Comparison of ENCODE assay signal across 8 cellular contexts in the genomic region with DNA sequence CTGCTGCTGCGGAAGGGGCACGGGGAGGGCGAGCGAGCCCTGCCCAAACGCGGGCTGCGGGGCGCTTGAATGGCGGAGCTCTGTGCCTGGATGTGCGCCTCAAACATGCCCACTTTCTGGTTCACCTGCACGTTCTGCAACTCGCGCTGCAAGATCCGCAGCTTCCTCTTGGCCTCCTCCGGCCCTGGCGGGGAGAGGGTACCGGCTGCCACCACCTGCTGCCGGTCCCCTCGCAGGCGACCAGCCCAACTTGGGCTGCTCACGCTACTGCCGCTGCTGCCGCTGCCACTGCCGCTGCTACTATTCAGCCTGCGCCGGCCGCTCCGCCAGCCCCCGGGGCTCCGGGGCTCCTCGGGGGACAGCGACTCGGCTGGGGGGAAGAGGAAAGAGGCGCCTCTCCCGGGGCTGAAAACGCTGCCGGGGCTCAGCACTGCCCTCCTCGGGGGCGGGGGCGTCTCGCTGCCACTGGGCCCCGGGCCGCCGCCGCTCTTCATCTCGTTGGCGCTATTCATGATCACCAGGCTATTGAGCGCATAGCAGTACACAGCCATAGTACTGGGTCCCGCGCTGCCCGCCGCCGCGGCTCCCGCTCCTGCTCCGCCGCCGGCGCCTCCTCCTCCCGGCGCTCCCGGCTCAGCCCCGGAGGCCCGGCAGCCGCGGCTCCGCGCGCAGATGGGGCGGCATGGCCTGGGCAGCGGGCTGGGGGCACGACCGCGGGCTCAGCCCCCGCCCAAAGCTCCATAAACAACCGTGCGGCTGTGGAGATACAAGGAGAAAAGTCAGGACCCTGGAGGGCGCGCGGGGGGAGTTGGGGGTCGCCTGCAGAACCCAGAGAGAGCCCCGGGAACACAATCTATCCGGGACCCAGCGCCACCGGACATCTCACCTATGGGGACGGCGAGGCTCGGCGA. TPM values are rescaled to one million over a fixed set of nuclear protein-coding genes. Genes with fewer than 3 reads are reported as not detected.
DNase-seq lines count a peak whose midpoint lies in the region; ATAC-seq and TF ChIP-seq lines count a peak whose summit lies in the region.

No MANE protein-coding gene starts in this region.

- H3K27ac ChIP-seq in SK-N-SH (ENCODE audit: low read depth in 2 of 2, low read length in 1 of 2): no peak overlapping the region

- H2AFZ ChIP-seq in SK-N-SH (ENCODE audit: low read depth): peak overlapping the region; percentile 100; the same call in 1 of the 2 replicates

- peak overlapping the region; percentile 70; the same call in 1 of the 2 replicates for H3K9ac ChIP-seq in SK-N-SH

- no peaks in the 10 kb centered on the region for H3K9me3 ChIP-seq in SK-N-SH

- no peaks in the 10 kb centered on the region for H3K27me3 ChIP-seq in SK-N-SH (ENCODE audit: insufficient read depth)

- H3K9me2 ChIP-seq in SK-N-SH: no peaks in the 10 kb centered on the region

- POLR2A ChIA-PET in SK-N-SH (lab: Yijun Ruan, JAX): interaction anchor here (0.6 kb wide), 1 partner anchor 62 kb away, joined by 3 read pairs; no protein-coding TSS in a partner anchor

- TF ChIP-seq RAD21 in SK-N-SH (IDR thresholded peaks at IDR 0.05; ENCODE audit: low read length): no peak

- 65% methylated on average over 29 of the region's 89 CpGs for WGBS in SK-N-SH (ENCODE audit: low lambda C conversion rate)

- DNase-seq in NCI-H524 (lab: John Stamatoyannopoulos, UW): peak; percentile 47 to 58
- DNase-seq in NCI-H524 treated with DMSO at 0.1 percent for 48 hours (lab: John Stamatoyannopoulos, UW): no peak
- peak; percentile 80 for DNase-seq in SK-N-SH
- peak; percentile 47 for DNase-seq in astrocyte of the spinal cord (ENCODE audit: low read depth, low spot score)
- DNase-seq in retinal pigment epithelial cell (ENCODE audit: low read depth): no peak
- no peak for DNase-seq in SK-N-DZ (ENCODE audit: low spot score)

- peaks cover 4 to 13% of the 10 kb centered on the region in 2 experiments; a peak in 3 of 4 replicates for H3K4me1 ChIP-seq in SK-N-SH (ENCODE audit: control insufficient read depth in 1 of 2, insufficient read depth in 2 of 2, low read depth in 1 of 2, low read length in 1 of 2)

- CTCF ChIA-PET in SK-N-SH (lab: Yijun Ruan, JAX): interaction anchor here (0.6 to 3.1 kb wide), 5 partner anchors 29 to 103 kb away, joined by 3 to 13 read pairs (median 4); no protein-coding TSS in a partner anchor

- TF ChIP-seq CTCF in SK-N-SH (IDR thresholded peaks at IDR 0.05) (no peak), astrocyte of the spinal cord (IDR thresholded peaks at IDR 0.05; ENCODE audit: low read depth, low read length) (no peak), retinal pigment epithelial cell (conservative IDR thresholded peaks at IDR 0.05; ENCODE audit: low read depth, low read length) (no peak)

- H4K20me1 ChIP-seq in SK-N-SH (ENCODE audit: insufficient read depth): no peaks in the 10 kb centered on the region

- H3K4me3 ChIP-seq in SK-N-SH (ENCODE audit: low read depth in 2 of 2, low read length in 1 of 2): peak overlapping the region; percentile 65 to 80
- peak overlapping the region; percentile 57 for H3K4me3 ChIP-seq in astrocyte of the spinal cord (ENCODE audit: low read depth, low read length)
- peak overlapping the region; percentile 35 for H3K4me3 ChIP-seq in iPS-11a (ENCODE audit: low read depth, low read length)
- peak overlapping the region; percentile 65 for H3K4me3 ChIP-seq in retinal pigment epithelial cell (ENCODE audit: low read length)

- ATAC-seq in HG02938 (IDR thresholded peaks at IDR 0.05; ENCODE audit: unreplicated experiment): peak; percentile 36

- H3F3A ChIP-seq in SK-N-SH (replicated peaks; ENCODE audit: insufficient read depth): no peaks in the 10 kb centered on the region

- peak overlapping the region; percentile 99 for H3K4me2 ChIP-seq in SK-N-SH

- H3K79me2 ChIP-seq in SK-N-SH (ENCODE audit: insufficient read depth): no peaks in the 10 kb centered on the region

- in situ Hi-C loops in astrocyte of the spinal cord (cut with HindIII; ENCODE audit: low sequenced_read_pairs): no loop called here

- H3K36me3 ChIP-seq in SK-N-SH (replicated peaks in 1 of 2; ENCODE audit: control insufficient read depth in 1 of 2, insufficient read depth in 2 of 2, low read length in 1 of 2): peaks cover 0 to 9% of the 10 kb centered on the region in 2 experiments

- TF ChIP-seq EP300 in SK-N-SH (IDR thresholded peaks at IDR 0.05; ENCODE audit: borderline replicate concordance in 1 of 2, low read depth in 1 of 2, low read length in 1 of 2): no peak

TF ChIP-seq in SK-N-SH, 30 proteins besides CTCF, POLR2A, EP300 and RAD21:
- TF ChIP-seq REST (IDR thresholded peaks at IDR 0.05; ENCODE audit: low read depth, low read length) (peak; percentile 16; the same call in 1 of the 2 replicates), MEF2A (IDR thresholded peaks at IDR 0.05; ENCODE audit: borderline replicate concordance, low read depth) (no peak), FOXM1 (IDR thresholded peaks at IDR 0.05; ENCODE audit: low read depth) (no peak), SMC3 (IDR thresholded peaks at IDR 0.05; ENCODE audit: low read depth, low read length) (no peak), GABPA (IDR thresholded peaks at IDR 0.05; ENCODE audit: low read depth) (no peak), CHD2 (IDR thresholded peaks at IDR 0.05; ENCODE audit: low read length, partially characterized antibody) (no peak), RXRA (IDR thresholded peaks at IDR 0.05; ENCODE audit: borderline replicate concordance, low read depth) (no peak)
- TF ChIP-seq, protein P1, sequence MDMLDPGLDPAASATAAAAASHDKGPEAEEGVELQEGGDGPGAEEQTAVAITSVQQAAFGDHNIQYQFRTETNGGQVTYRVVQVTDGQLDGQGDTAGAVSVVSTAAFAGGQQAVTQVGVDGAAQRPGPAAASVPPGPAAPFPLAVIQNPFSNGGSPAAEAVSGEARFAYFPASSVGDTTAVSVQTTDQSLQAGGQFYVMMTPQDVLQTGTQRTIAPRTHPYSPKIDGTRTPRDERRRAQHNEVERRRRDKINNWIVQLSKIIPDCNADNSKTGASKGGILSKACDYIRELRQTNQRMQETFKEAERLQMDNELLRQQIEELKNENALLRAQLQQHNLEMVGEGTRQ (IDR thresholded peaks at IDR 0.05; ENCODE audit: borderline replicate concordance, low read depth, low read length): no peak
TF ChIP-seq in SK-N-SH: peak in this region for 1.

RNA-seq across cellular contexts. Expression of gene ITPKB, which starts 1.9 kb away (rescaled TPM):
- 1.8 and 2.4 TPM in 2 replicates for polyA plus RNA-seq in SK-N-SH (2012; rRNA removed)
- polyA plus RNA-seq in SK-N-SH (2012; cell fraction: cytosol; rRNA removed): 1.0 and 1.7 TPM in 2 replicates
- 3.5 and 3.6 TPM in 2 replicates for polyA plus RNA-seq in SK-N-SH (2012; cell fraction: nucleus; rRNA removed)
- polyA plus RNA-seq in SK-N-DZ (2014; cell fraction: cytosol; rRNA removed): not detected in 2 replicates
- polyA plus RNA-seq in SK-N-DZ (2014; cell fraction: nucleus; rRNA removed): not detected in 2 replicates

Comparison
In these comparisons a context has a peak if more than half of its experiments do, and no peak if none do; other contexts are left out.
1. DNase-seq: peak in NCI-H524 (2 of 2), SK-N-SH (single experiment) and astrocyte of the spinal cord (single experiment); none in NCI-H524 treated with DMSO at 0.1 percent for 48 hours (single experiment), retinal pigment epithelial cell (single experiment) and SK-N-DZ (single experiment).
2. Peak in every context shown above with its lines, with median percentiles within 50 percentile points of each other: H3K4me3 ChIP-seq.